ENCODE assay signal across 9 cellular contexts in the genomic region with DNA sequence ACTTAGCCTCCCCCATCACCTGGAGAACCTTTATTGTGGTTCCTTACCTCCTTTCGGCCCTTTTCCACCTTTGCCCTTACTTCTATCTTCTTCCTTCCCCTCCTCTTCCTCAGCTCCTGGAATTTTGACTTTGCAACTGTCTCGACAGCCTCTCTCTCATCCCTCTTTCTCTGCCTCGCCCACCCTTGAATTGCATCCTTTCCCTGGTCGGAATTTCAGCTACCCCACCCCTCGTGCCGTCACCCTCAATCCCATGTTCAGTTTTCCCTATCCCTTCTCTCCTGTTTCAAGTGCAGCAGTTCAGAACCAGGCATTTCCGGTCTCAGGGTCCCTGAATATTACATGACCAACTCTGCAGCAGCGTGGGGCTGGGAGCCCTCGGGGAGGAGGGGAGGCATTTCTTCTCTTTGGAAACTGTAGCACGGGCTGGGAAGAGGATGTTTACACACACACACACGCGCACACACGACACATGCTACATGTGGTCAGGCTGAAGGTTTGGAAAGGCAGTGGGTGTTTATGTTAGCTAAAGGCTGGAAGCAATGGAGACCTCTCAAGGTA. TPM values are rescaled to one million over a fixed set of nuclear protein-coding genes. Genes with fewer than 3 reads are reported as not detected.
DNase-seq lines count a peak whose midpoint lies in the region; ATAC-seq and TF ChIP-seq lines count a peak whose summit lies in the region.
"Had no signal": no experiment of that assay in that cellular context is flagged by ENCODE, and none has a peak within 500 bp of the region (broad histone marks: within the 10 kb centered on the region; RNA-seq: fewer than 3 reads in every experiment).

No MANE protein-coding gene starts in this region.

- no peak overlapping the region for H4K8ac ChIP-seq in neuronal stem cell (ENCODE audit: low read depth, low read length)

- peak overlapping the region; percentile 60 for H2AK5ac ChIP-seq in neuronal stem cell (ENCODE audit: low read depth, low read length)

- H3K4me3 Mint-ChIP-seq in CD14-positive monocyte (peak overlapping the region; percentile 97 to 99), WTC11 (peak overlapping the region; percentile 86)

- H3K9ac ChIP-seq in neuronal stem cell (ENCODE audit: low read depth, low read length, poor library complexity): peak overlapping the region; percentile 98

- no peak overlapping the region for H4K91ac ChIP-seq in neuronal stem cell (ENCODE audit: low read depth, low read length, poor library complexity)

- H3K9me3 Mint-ChIP-seq in CD14-positive monocyte (no peaks in the 10 kb centered on the region), WTC11 (no peaks in the 10 kb centered on the region)

- H3K27ac Mint-ChIP-seq in CD14-positive monocyte: peak overlapping the region; percentile 70 to 94 (median 88)
- peak overlapping the region; percentile 94 for H3K27ac Mint-ChIP-seq in WTC11

- CTCF ChIA-PET in WTC11 (lab: Charles Lee): interaction anchor here (0.7 kb wide), 2 partner anchors 24 to 75 kb away, joined by 3 to 4 read pairs; no protein-coding TSS in a partner anchor

- H3K36me3 ChIP-seq in neuronal stem cell (replicated peaks in 1 of 2; ENCODE audit: control insufficient read depth in 2 of 2, insufficient read depth in 2 of 2, low read length in 2 of 2): peaks cover 4 to 21% of the 10 kb centered on the region in 2 donors

- H2BK5ac ChIP-seq in neuronal stem cell (ENCODE audit: low read length): peak overlapping the region; percentile 99

- H3K9me3 ChIP-seq in neuronal stem cell (replicated peaks in 1 of 2; ENCODE audit: control insufficient read depth in 2 of 2, insufficient read depth in 1 of 2, low read depth in 1 of 2, low read length in 2 of 2): no peaks in the 10 kb centered on the region

- WGBS in neuronal stem cell (ENCODE audit: extremely low coverage in 2 of 2, insufficient read length in 2 of 2, insufficient replicate concordance in 1 of 2), 2 donors: no CpG with 5 or more reads among the region's 13 CpGs

- H2BK15ac ChIP-seq in neuronal stem cell (ENCODE audit: low read length): no peak overlapping the region

- peak overlapping the region; percentile 85 for H3K4me3 ChIP-seq in fibroblast of pulmonary artery (replicated peaks; ENCODE audit: low read depth, low read length)
- peak overlapping the region; percentile 78 to 97 for H3K4me3 ChIP-seq in neuronal stem cell (ENCODE audit: low read length in 2 of 2)

- peak overlapping the region; percentile 91 for H2AFZ ChIP-seq in neuronal stem cell (ENCODE audit: low read length)

- peaks cover 29 to 31% of the 10 kb centered on the region in 2 donors for H3K36me3 Mint-ChIP-seq in CD14-positive monocyte
- no peaks in the 10 kb centered on the region for H3K36me3 Mint-ChIP-seq in WTC11

- peak overlapping the region; percentile 99 for H3K4me2 ChIP-seq in neuronal stem cell (ENCODE audit: insufficient read depth, low read length, poor library complexity, severe bottlenecking)

- peak overlapping the region; percentile 92 for H3K23ac ChIP-seq in neuronal stem cell (ENCODE audit: low read depth, low read length, poor library complexity)

- no peak overlapping the region for H3K4ac ChIP-seq in neuronal stem cell (ENCODE audit: low read length)

- no peaks in the 10 kb centered on the region for H3K27me3 ChIP-seq in neuronal stem cell (ENCODE audit: control insufficient read depth in 3 of 3, insufficient read depth in 3 of 3, low read depth in 1 of 3, low read length in 3 of 3)

- DNase-seq in CD14-positive monocyte (ENCODE audit: low spot score) (no peak), HT1080 (ENCODE audit: low read depth) (peak; percentile 41), WTC11 (ENCODE audit: low spot score) (no peak), fibroblast of pulmonary artery (ENCODE audit: low read depth) (peak; percentile 53), neuronal stem cell (ENCODE audit: low spot score) (no peak), HUDEP-2 (lab: John Stamatoyannopoulos, UW; ENCODE audit: unreplicated experiment in 76 of 76) (no peak)

- H3K4me1 ChIP-seq in neuronal stem cell (ENCODE audit: control insufficient read depth in 2 of 2, insufficient read depth in 1 of 2, low read depth in 1 of 2, low read length in 2 of 2): peaks cover 7 to 10% of the 10 kb centered on the region in 2 donors

- H3K18ac ChIP-seq in neuronal stem cell (ENCODE audit: low read length): no peak overlapping the region

- peaks cover 4 to 6% (median 5%) of the 10 kb centered on the region in 3 donors for H3K27me3 Mint-ChIP-seq in CD14-positive monocyte (ENCODE audit: low read depth in 3 of 3)
- no peaks in the 10 kb centered on the region; the same call in 1 of the 2 replicates for H3K27me3 Mint-ChIP-seq in WTC11 (ENCODE audit: low read depth)

- H3K27ac ChIP-seq in neuronal stem cell (replicated peaks; ENCODE audit: low read length): no peak overlapping the region

- H3K14ac ChIP-seq in neuronal stem cell (ENCODE audit: low read length): peak overlapping the region; percentile 67

- no peak overlapping the region for H2BK12ac ChIP-seq in neuronal stem cell (ENCODE audit: low read length)

- TF ChIP-seq CTCF in CD14-positive monocyte (IDR thresholded peaks at IDR 0.05): no peak
- no peak for TF ChIP-seq CTCF in WTC11 (IDR thresholded peaks at IDR 0.05)
- no peak for TF ChIP-seq CTCF in fibroblast of pulmonary artery (IDR thresholded peaks at IDR 0.05; ENCODE audit: low read length, missing control alignments)

- peaks cover 9% of the 10 kb centered on the region for H3K79me1 ChIP-seq in neuronal stem cell (ENCODE audit: low read depth, low read length)

- no peak overlapping the region for H2BK120ac ChIP-seq in neuronal stem cell (ENCODE audit: low read depth, low read length)

- intact Hi-C loops in CD14-positive monocyte (cut with micrococcal nuclease): loop anchor here in 1 of 2 donors (1.0 kb wide), 1 partner anchor 8 kb away; no protein-coding TSS in a partner anchor

- POLR2A ChIA-PET in WTC11 (lab: Charles Lee): interaction anchor here (0.6 kb wide), 1 partner anchor 24 kb away, joined by 5 read pairs; no protein-coding TSS in a partner anchor

- ATAC-seq in WTC11: peak; percentile 10; the same call in 1 of the 2 replicates
- ATAC-seq in GM21526 (IDR thresholded peaks at IDR 0.05; ENCODE audit: low FRiP score, unreplicated experiment): no peak
- no peak for ATAC-seq in GM19455 (IDR thresholded peaks at IDR 0.05; ENCODE audit: unreplicated experiment)

- H3K4me1 Mint-ChIP-seq in CD14-positive monocyte: peaks cover 35% of the 10 kb centered on the region
- H3K4me1 Mint-ChIP-seq in WTC11: peaks cover 26% of the 10 kb centered on the region

TF ChIP-seq in WTC11, 78 proteins besides CTCF, POLR2A, EP300 and RAD21 (continues in another document):
- TF ChIP-seq TEAD1 (CRISPR knock-in tag; IDR thresholded peaks at IDR 0.05): no peak
- TF ChIP-seq, protein P1, sequence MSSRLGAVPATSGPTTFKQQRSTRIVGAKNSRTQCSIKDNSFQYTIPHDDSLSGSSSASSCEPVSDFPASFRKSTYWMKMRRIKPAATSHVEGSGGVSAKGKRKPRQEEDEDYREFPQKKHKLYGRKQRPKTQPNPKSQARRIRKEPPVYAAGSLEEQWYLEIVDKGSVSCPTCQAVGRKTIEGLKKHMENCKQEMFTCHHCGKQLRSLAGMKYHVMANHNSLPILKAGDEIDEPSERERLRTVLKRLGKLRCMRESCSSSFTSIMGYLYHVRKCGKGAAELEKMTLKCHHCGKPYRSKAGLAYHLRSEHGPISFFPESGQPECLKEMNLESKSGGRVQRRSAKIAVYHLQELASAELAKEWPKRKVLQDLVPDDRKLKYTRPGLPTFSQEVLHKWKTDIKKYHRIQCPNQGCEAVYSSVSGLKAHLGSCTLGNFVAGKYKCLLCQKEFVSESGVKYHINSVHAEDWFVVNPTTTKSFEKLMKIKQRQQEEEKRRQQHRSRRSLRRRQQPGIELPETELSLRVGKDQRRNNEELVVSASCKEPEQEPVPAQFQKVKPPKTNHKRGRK (CRISPR knock-in tag; IDR thresholded peaks at IDR 0.05; ENCODE audit: borderline replicate concordance): no peak
- 0 out of 2 replicates have a peak, but pooled peaks have one; percentile 27 for TF ChIP-seq FOXK1 (CRISPR knock-in tag; IDR thresholded peaks at IDR 0.05)

RNA-seq across cellular contexts. Expression of gene MINK1, which starts 0.9 kb away (rescaled TPM):
- polyA plus RNA-seq in CD14-positive monocyte: 1 to 10 TPM; 3.2 to 7.2 TPM
- 27.1 and 28.7 TPM in 2 replicates for total RNA-seq in HT1080 (2014; rRNA removed; shearing (Covaris generic))
- polyA plus RNA-seq in HT1080 (2015; cell fraction: cytosol; rRNA removed): 27.5 and 29.2 TPM in 2 replicates
- 144 and 146 TPM in 2 replicates for polyA plus RNA-seq in HT1080 (2015; cell fraction: nucleus; rRNA removed)
- total RNA-seq in WTC11 (2021): 92.1 to 105 TPM (median 96.2 TPM) in 3 replicates
- 29.2 TPM for polyA plus RNA-seq in neuronal stem cell (2013, experiment 1 of 2)
- 27.0 TPM for polyA plus RNA-seq in neuronal stem cell (2013, experiment 2 of 2)

RNA-seq across cellular contexts. Expression of gene PLD2, which starts 27.1 kb away (rescaled TPM):
- 1 to 10 TPM; 3.5 to 4.0 TPM for polyA plus RNA-seq in CD14-positive monocyte
- total RNA-seq in HT1080 (2014; rRNA removed; shearing (Covaris generic)): 12.8 and 13.1 TPM in 2 replicates
- 7.9 and 8.3 TPM in 2 replicates for polyA plus RNA-seq in HT1080 (2015; cell fraction: cytosol; rRNA removed)
- polyA plus RNA-seq in HT1080 (2015; cell fraction: nucleus; rRNA removed): 30.4 and 44.3 TPM in 2 replicates
- total RNA-seq in WTC11 (2021): 51.3 to 64.9 TPM (median 52.1 TPM) in 3 replicates
- polyA plus RNA-seq in neuronal stem cell (2013, experiment 1 of 2): 19.1 TPM
- polyA plus RNA-seq in neuronal stem cell (2013, experiment 2 of 2): 17.9 TPM

RNA-seq across cellular contexts. Expression of gene PSMB6, which starts 38.1 kb away (rescaled TPM):
- polyA plus RNA-seq in CD14-positive monocyte: 100 to 1,000 TPM; 361 to 364 TPM
- total RNA-seq in HT1080 (2014; rRNA removed; shearing (Covaris generic)): 235 and 261 TPM in 2 replicates
- 138 and 194 TPM in 2 replicates for polyA plus RNA-seq in HT1080 (2015; cell fraction: cytosol; rRNA removed)
- polyA plus RNA-seq in HT1080 (2015; cell fraction: nucleus; rRNA removed): 79.3 and 93.3 TPM in 2 replicates
- 294 to 305 TPM (median 296 TPM) in 3 replicates for total RNA-seq in WTC11 (2021)
- 230 TPM for polyA plus RNA-seq in neuronal stem cell (2013, experiment 1 of 2)
- polyA plus RNA-seq in neuronal stem cell (2013, experiment 2 of 2): 230 TPM

RNA-seq across cellular contexts. Expression of gene GLTPD2, which starts 45.3 kb away (rescaled TPM):
- polyA plus RNA-seq in CD14-positive monocyte: 1 to 10 TPM; 1.5 to 2.1 TPM
- total RNA-seq in HT1080 (2014; rRNA removed; shearing (Covaris generic)): not detected in 2 replicates
- 0.10 TPM in 1 of 2 replicates, not detected in the other for polyA plus RNA-seq in HT1080 (2015; cell fraction: cytosol; rRNA removed)
- polyA plus RNA-seq in HT1080 (2015; cell fraction: nucleus; rRNA removed): not detected in 2 replicates
- total RNA-seq in WTC11 (2021): 0.41 to 0.44 TPM in 2 of 3 replicates, not detected in the other
- 0.07 TPM for polyA plus RNA-seq in neuronal stem cell (2013, experiment 1 of 2)
- polyA plus RNA-seq in neuronal stem cell (2013, experiment 2 of 2): not detected
- total RNA-seq: T-helper 2 cell treated with Interferon-gamma antibody and Interleukin-4, amounts not matched to agents 100 ng/mL and 5 ng/mL, for 36 hours had no signal

Comparison
In these comparisons a context has a peak if more than half of its experiments do, and no peak if none do; other contexts are left out.
1. DNase-seq: peak in HT1080 (single experiment) and fibroblast of pulmonary artery (single experiment); none in CD14-positive monocyte (single experiment), WTC11 (single experiment), neuronal stem cell (single experiment) and HUDEP-2 (0 of 76).